In genomic region chr2:39124770-39125075, GRCh38 we compare ENCODE assay signal across 8 cellular contexts. TPM values are rescaled to one million over a fixed set of nuclear protein-coding genes. Genes with fewer than 3 reads are reported as not detected.
DNase-seq lines count a peak whose midpoint lies in the region; ATAC-seq and TF ChIP-seq lines count a peak whose summit lies in the region.

No MANE protein-coding gene starts in this region.

- peak overlapping the region; percentile 87 to 95 (median 91) for H3K27ac Mint-ChIP-seq in CD14-positive monocyte

- TF ChIP-seq CTCF in CD14-positive monocyte (IDR thresholded peaks at IDR 0.05) (no peak), NB4 (IDR thresholded peaks at IDR 0.05; ENCODE audit: low read depth, low read length) (no peak), astrocyte of the spinal cord (IDR thresholded peaks at IDR 0.05; ENCODE audit: low read depth, low read length) (no peak), left lung (IDR thresholded peaks at IDR 0.05) (no peak)

- H3K4me3 ChIP-seq in NB4 (ENCODE audit: low read depth, low read length) (peak overlapping the region; percentile 93), astrocyte of the spinal cord (ENCODE audit: low read depth, low read length) (peak overlapping the region; percentile 82), left lung (peak overlapping the region; percentile 72 to 83), stomach smooth muscle (ENCODE audit: low read length in 2 of 2) (peak overlapping the region; percentile 83 to 96)

- H3K4me1 ChIP-seq in left lung, result peaks cover 12 to 50% of the 10 kb centered on the region in 2 donors
- peaks cover 24% of the 10 kb centered on the region for H3K4me1 ChIP-seq in stomach smooth muscle (ENCODE audit: control insufficient read depth, insufficient read depth, low read length)

- TF ChIP-seq POLR2A in NB4 (IDR thresholded peaks at IDR 0.05; ENCODE audit: extremely low read depth, insufficient read length), result no peak

- H3K9me3 ChIP-seq in left lung (no peaks in the 10 kb centered on the region), stomach smooth muscle (ENCODE audit: control insufficient read depth in 2 of 2, low read length in 2 of 2) (no peaks in the 10 kb centered on the region)

- peak overlapping the region; percentile 59 to 89 for H3K9ac ChIP-seq in stomach smooth muscle (ENCODE audit: low read length in 2 of 2)

- no peaks in the 10 kb centered on the region for H3K27me3 ChIP-seq in left lung
- no peaks in the 10 kb centered on the region for H3K27me3 ChIP-seq in stomach smooth muscle (ENCODE audit: control insufficient read depth in 1 of 2, insufficient read depth in 2 of 2, low read length in 2 of 2)

- H3K36me3 Mint-ChIP-seq in CD14-positive monocyte, result no peaks in the 10 kb centered on the region

- H3K4me1 Mint-ChIP-seq in CD14-positive monocyte, result peaks cover 54% of the 10 kb centered on the region

- ATAC-seq in left lung (peak; percentile 11), HG03045 (IDR thresholded peaks at IDR 0.05; ENCODE audit: unreplicated experiment) (no peak), HG03439 (IDR thresholded peaks at IDR 0.05; ENCODE audit: unreplicated experiment) (no peak)

- H3K36me3 ChIP-seq in left lung (no peaks in the 10 kb centered on the region), stomach smooth muscle (ENCODE audit: control insufficient read depth in 2 of 2, insufficient read depth in 2 of 2, low read length in 2 of 2) (no peaks in the 10 kb centered on the region)

- H3K27ac ChIP-seq in left lung (peak overlapping the region; percentile 92), stomach smooth muscle (ENCODE audit: low read length) (peak overlapping the region; percentile 88)

- in situ Hi-C loops in astrocyte of the spinal cord (cut with HindIII; ENCODE audit: low sequenced_read_pairs), result no loop called here

- peaks cover 0 to 3% (median 0%) of the 10 kb centered on the region in 7 donors for H3K9me3 Mint-ChIP-seq in CD14-positive monocyte

- H3K4me3 Mint-ChIP-seq in CD14-positive monocyte, result peak overlapping the region; percentile 78 to 96

- intact Hi-C loops in CD14-positive monocyte (cut with micrococcal nuclease), result loop anchor here in 1 of 2 donors (10.0 kb wide), 1 partner anchor 370 kb away; no protein-coding TSS in a partner anchor
- intact Hi-C loops in left lung (cut with DNase I), result no loop called here

- H3K27me3 Mint-ChIP-seq in CD14-positive monocyte (ENCODE audit: low read depth in 3 of 3), result no peaks in the 10 kb centered on the region

- DNase-seq in CD14-positive monocyte (ENCODE audit: low spot score), result no peak
- DNase-seq in NB4 (ENCODE audit: low read depth), result no peak
- no peak for DNase-seq in astrocyte of the spinal cord (ENCODE audit: low read depth, low spot score)
- peak in 1 of 2 donors; percentile 39 for DNase-seq in left lung
- DNase-seq in NCI-H446 (lab: John Stamatoyannopoulos, UW), result no peak

RNA-seq across cellular contexts. Expression of gene SOS1, which starts 3.9 kb away (rescaled TPM):
- polyA plus RNA-seq in CD14-positive monocyte, result 1 to 10 TPM; 5.3 to 7.7 TPM
- 10 to 100 TPM; 31.3 to 36.6 TPM for total RNA-seq in left lung
